In genomic region chr11:47565340-47566165, GRCh38 we compare ENCODE assay signal across 1 cellular context.
TF ChIP-seq lines count a peak whose summit lies in the region.

Gene PTPMT1 (plus strand): TSS chr11:47565599. CDS start chr11:47565623, 24 bp downstream.

TF ChIP-seq in A549, 52 proteins besides CTCF, POLR2A, EP300 and RAD21 (continued from another document):
- TF ChIP-seq, protein P1, sequence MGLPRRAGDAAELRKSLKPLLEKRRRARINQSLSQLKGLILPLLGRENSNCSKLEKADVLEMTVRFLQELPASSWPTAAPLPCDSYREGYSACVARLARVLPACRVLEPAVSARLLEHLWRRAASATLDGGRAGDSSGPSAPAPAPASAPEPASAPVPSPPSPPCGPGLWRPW (IDR thresholded peaks at IDR 0.05) = no peak
- TF ChIP-seq, protein P2, sequence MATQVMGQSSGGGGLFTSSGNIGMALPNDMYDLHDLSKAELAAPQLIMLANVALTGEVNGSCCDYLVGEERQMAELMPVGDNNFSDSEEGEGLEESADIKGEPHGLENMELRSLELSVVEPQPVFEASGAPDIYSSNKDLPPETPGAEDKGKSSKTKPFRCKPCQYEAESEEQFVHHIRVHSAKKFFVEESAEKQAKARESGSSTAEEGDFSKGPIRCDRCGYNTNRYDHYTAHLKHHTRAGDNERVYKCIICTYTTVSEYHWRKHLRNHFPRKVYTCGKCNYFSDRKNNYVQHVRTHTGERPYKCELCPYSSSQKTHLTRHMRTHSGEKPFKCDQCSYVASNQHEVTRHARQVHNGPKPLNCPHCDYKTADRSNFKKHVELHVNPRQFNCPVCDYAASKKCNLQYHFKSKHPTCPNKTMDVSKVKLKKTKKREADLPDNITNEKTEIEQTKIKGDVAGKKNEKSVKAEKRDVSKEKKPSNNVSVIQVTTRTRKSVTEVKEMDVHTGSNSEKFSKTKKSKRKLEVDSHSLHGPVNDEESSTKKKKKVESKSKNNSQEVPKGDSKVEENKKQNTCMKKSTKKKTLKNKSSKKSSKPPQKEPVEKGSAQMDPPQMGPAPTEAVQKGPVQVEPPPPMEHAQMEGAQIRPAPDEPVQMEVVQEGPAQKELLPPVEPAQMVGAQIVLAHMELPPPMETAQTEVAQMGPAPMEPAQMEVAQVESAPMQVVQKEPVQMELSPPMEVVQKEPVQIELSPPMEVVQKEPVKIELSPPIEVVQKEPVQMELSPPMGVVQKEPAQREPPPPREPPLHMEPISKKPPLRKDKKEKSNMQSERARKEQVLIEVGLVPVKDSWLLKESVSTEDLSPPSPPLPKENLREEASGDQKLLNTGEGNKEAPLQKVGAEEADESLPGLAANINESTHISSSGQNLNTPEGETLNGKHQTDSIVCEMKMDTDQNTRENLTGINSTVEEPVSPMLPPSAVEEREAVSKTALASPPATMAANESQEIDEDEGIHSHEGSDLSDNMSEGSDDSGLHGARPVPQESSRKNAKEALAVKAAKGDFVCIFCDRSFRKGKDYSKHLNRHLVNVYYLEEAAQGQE (IDR thresholded peaks at IDR 0.05) = peak; percentile 77
- TF ChIP-seq HMGXB4 (CRISPR knock-in tag; IDR thresholded peaks at IDR 0.05; ENCODE audit: borderline replicate concordance) (no peak), CEBPB (IDR thresholded peaks at IDR 0.05) (no peak), EHF (CRISPR knock-in tag; IDR thresholded peaks at IDR 0.05) (peak; percentile 82; the same call in 1 of the 2 replicates), FOSL2 (IDR thresholded peaks at IDR 0.05) (no peak), FOSL2 (CRISPR knock-in tag; IDR thresholded peaks at IDR 0.05) (no peak), RFX5 (IDR thresholded peaks at IDR 0.05) (no peak), ZSCAN20 (CRISPR knock-in tag; IDR thresholded peaks at IDR 0.05) (no peak), MAFK (IDR thresholded peaks at IDR 0.05; ENCODE audit: partially characterized antibody) (no peak), HOXB13 (CRISPR knock-in tag; IDR thresholded peaks at IDR 0.05; ENCODE audit: low read depth) (peak; percentile 85), FOXS1 (CRISPR knock-in tag; IDR thresholded peaks at IDR 0.05) (0 out of 2 replicates have a peak, but pooled peaks have one; percentile 39), RARB (CRISPR knock-in tag; IDR thresholded peaks at IDR 0.05) (no peak), ESRRA (IDR thresholded peaks at IDR 0.05; ENCODE audit: borderline replicate concordance, low read length) (no peak), HOXB5 (CRISPR knock-in tag; IDR thresholded peaks at IDR 0.05) (peak; percentile 77), HDAC2 (IDR thresholded peaks at IDR 0.05) (no peak), EHMT2 (IDR thresholded peaks at IDR 0.05; ENCODE audit: low read depth) (no peak), GATA3 (IDR thresholded peaks at IDR 0.05; ENCODE audit: borderline replicate concordance) (no peak), ZC3H11A (IDR thresholded peaks at IDR 0.05) (no peak), NFE2L2 (conservative IDR thresholded peaks at IDR 0.05; ENCODE audit: low read length) (no peak), MYC (IDR thresholded peaks at IDR 0.05; ENCODE audit: borderline replicate concordance, low read length) (no peak), PHF8 (IDR thresholded peaks at IDR 0.05; ENCODE audit: borderline replicate concordance, low read depth) (peak; percentile 97), POLR2AphosphoS2 (conservative IDR thresholded peaks at IDR 0.05; ENCODE audit: low read length) (no peak)
- TF ChIP-seq, protein P3, sequence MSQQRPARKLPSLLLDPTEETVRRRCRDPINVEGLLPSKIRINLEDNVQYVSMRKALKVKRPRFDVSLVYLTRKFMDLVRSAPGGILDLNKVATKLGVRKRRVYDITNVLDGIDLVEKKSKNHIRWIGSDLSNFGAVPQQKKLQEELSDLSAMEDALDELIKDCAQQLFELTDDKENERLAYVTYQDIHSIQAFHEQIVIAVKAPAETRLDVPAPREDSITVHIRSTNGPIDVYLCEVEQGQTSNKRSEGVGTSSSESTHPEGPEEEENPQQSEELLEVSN (IDR thresholded peaks at IDR 0.05; ENCODE audit: borderline replicate concordance, low read depth) = peak; percentile 98
- TF ChIP-seq, protein P4, sequence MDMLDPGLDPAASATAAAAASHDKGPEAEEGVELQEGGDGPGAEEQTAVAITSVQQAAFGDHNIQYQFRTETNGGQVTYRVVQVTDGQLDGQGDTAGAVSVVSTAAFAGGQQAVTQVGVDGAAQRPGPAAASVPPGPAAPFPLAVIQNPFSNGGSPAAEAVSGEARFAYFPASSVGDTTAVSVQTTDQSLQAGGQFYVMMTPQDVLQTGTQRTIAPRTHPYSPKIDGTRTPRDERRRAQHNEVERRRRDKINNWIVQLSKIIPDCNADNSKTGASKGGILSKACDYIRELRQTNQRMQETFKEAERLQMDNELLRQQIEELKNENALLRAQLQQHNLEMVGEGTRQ (IDR thresholded peaks at IDR 0.05) = no peak
TF ChIP-seq in A549: peak in this region for 14.
